Comparison of ENCODE assay signal across 10 cellular contexts in the genomic region with DNA sequence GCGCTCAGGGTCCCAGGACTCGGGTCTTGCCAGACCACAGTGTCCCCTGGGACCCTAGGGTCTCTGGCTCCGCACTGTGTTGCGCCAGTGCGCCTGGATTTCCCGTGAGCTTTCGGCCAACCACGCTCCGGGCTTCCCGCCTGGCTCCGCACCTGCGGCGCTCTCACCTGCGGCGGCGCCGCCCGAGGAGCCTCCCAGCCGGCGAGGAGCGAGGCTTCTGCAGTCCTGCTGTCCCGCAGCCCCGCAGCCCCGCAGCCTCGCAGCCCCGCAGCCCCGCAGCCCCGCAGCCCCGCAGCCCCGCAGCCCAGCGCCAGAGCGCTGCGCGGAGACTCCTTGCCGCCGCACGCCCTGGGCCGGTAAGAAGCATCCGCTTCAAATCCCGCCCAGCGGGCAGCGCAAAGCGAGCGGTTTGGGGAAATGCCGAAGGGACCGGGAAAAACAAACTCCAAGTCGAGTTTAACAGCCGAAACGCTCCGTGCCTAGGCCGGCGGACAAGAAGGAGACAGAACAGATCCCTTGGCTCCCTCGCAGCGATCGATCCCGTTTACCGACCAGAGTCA. TPM values are rescaled to one million over a fixed set of nuclear protein-coding genes. Genes with fewer than 3 reads are reported as not detected.
DNase-seq lines count a peak whose midpoint lies in the region; ATAC-seq and TF ChIP-seq lines count a peak whose summit lies in the region.
"Had no signal": no experiment of that assay in that cellular context is flagged by ENCODE, and none has a peak within 500 bp of the region (broad histone marks: within the 10 kb centered on the region; RNA-seq: fewer than 3 reads in every experiment).

No MANE protein-coding gene starts in this region.

- H2AFZ ChIP-seq in IMR-90 (replicated peaks; ENCODE audit: low read length, poor library complexity), result peak overlapping the region; percentile 54
- no peak overlapping the region for H2AFZ ChIP-seq in smooth muscle cell (ENCODE audit: low read depth)

- DNase-seq in NCI-H1417 (lab: John Stamatoyannopoulos, UW), result peak in 2 of 3 experiments; percentile 57 to 63
- DNase-seq in NCI-H1417 treated with DMSO at 0.1 percent for 48 hours (lab: John Stamatoyannopoulos, UW), result no peak
- DNase-seq in IMR-90, result no peak
- DNase-seq in left cardiac atrium, result no peak
- DNase-seq in smooth muscle cell (lab: John Stamatoyannopoulos, UW; ENCODE audit: unreplicated experiment), result no peak
- DNase-seq in NCI-H446 treated with DMSO at 0.1 percent for 48 hours (lab: John Stamatoyannopoulos, UW), result no peak
- no peak for DNase-seq in progenitor cell of endocrine pancreas (ENCODE audit: low spot score, unreplicated experiment)
- DNase-seq in COLO829 (ENCODE audit: low spot score), result no peak
- DNase-seq: WERI-Rb-1 had no signal

- no peak overlapping the region for H2BK20ac ChIP-seq in IMR-90 (ENCODE audit: low read depth, low read length)

- H3K4me2 ChIP-seq in IMR-90 (ENCODE audit: low read depth, low read length), result peak overlapping the region; percentile 5; the same call in 1 of the 2 replicates
- H3K4me2 ChIP-seq in smooth muscle cell, result peak overlapping the region; percentile 91

- intact Hi-C loops in IMR-90 (cut with micrococcal nuclease), result no loop called here
- intact Hi-C loops in left cardiac atrium (cut with DNase I), result no loop called here

- H3K9me1 ChIP-seq in IMR-90 (ENCODE audit: insufficient read depth, low read length), result no peaks in the 10 kb centered on the region

- no peak overlapping the region for H3K27ac Mint-ChIP-seq in progenitor cell of endocrine pancreas

- no peak overlapping the region for H2AK5ac ChIP-seq in IMR-90 (ENCODE audit: low read depth, low read length)

- no peak overlapping the region for H3K18ac ChIP-seq in IMR-90 (ENCODE audit: low read depth, low read length)

- no peak overlapping the region for H4K5ac ChIP-seq in IMR-90 (ENCODE audit: low read depth, low read length)

- peaks cover 12% of the 10 kb centered on the region for H3K9me3 ChIP-seq in IMR-90 (ENCODE audit: control insufficient read depth, insufficient read depth, low read length)
- no peaks in the 10 kb centered on the region for H3K9me3 ChIP-seq in smooth muscle cell (replicated peaks; ENCODE audit: low read depth)

- no peak overlapping the region for H3K27ac ChIP-seq in IMR-90 (ENCODE audit: insufficient read depth, low read length)
- no peak overlapping the region for H3K27ac ChIP-seq in smooth muscle cell (ENCODE audit: low read depth)
- H3K27ac ChIP-seq: WERI-Rb-1 had no signal

- ATAC-seq in IMR-90 (ENCODE audit: low read depth), result peak; percentile 25; the same call in 1 of the 2 replicates
- peak; percentile 10 to 22 for ATAC-seq in left cardiac atrium
- ATAC-seq: HCT116 had no signal

- no peak overlapping the region for H3K23ac ChIP-seq in IMR-90 (ENCODE audit: low read depth, low read length)

- peaks cover 98% of the 10 kb centered on the region for H3K27me3 ChIP-seq in IMR-90 (ENCODE audit: control insufficient read depth, insufficient read depth, low read length)
- peaks cover 100% of the 10 kb centered on the region for H3K27me3 ChIP-seq in smooth muscle cell (ENCODE audit: low read depth)

- H2BK15ac ChIP-seq in IMR-90 (ENCODE audit: low read depth, low read length), result no peak overlapping the region

- WGBS in IMR-90 (ENCODE audit: extremely low coverage in 2 of 2, insufficient read length in 1 of 2), 2 experiments, result 6% methylated on average over 16 of the region's 57 CpGs; no CpG with 5 or more reads in 1 of the 2 experiments
- WGBS in smooth muscle cell (ENCODE audit: low lambda C conversion rate), result 3% methylated on average over 32 of the region's 57 CpGs

- H3K4ac ChIP-seq in IMR-90 (ENCODE audit: low read depth, low read length), result no peak overlapping the region

- no peak overlapping the region for H3K4me3 Mint-ChIP-seq in progenitor cell of endocrine pancreas (ENCODE audit: low read depth)

- no peak overlapping the region for H3K56ac ChIP-seq in IMR-90 (ENCODE audit: extremely low read depth, insufficient read depth, low read length)

- H2BK120ac ChIP-seq in IMR-90 (ENCODE audit: low read depth, low read length), result no peak overlapping the region

- H3K9ac ChIP-seq in IMR-90 (ENCODE audit: low read depth, low read length), result no peak overlapping the region
- H3K9ac ChIP-seq in smooth muscle cell (ENCODE audit: low read depth), result no peak overlapping the region

- no peak overlapping the region for H3K14ac ChIP-seq in IMR-90 (replicated peaks; ENCODE audit: low read depth, low read length)

- H4K8ac ChIP-seq in IMR-90 (ENCODE audit: low read depth in 2 of 2, low read length in 2 of 2), result no peak overlapping the region

- H3K4me1 ChIP-seq in IMR-90 (ENCODE audit: control insufficient read depth, insufficient read depth, low read length), result peaks cover 2% of the 10 kb centered on the region; the same call in 1 of the 2 replicates
- H3K4me1 ChIP-seq in smooth muscle cell (ENCODE audit: low read depth), result peaks cover 38% of the 10 kb centered on the region

- dilution Hi-C loops in IMR-90 (cut with HindIII; ENCODE audit: low sequenced_read_pairs, unreplicated experiment), result no loop called here

- 0 out of 2 replicates have a peak, but pooled peaks cover 3% of the 10 kb centered on the region for H4K20me1 ChIP-seq in IMR-90 (ENCODE audit: insufficient read depth, low read length)
- H4K20me1 ChIP-seq in smooth muscle cell (ENCODE audit: low read depth), result no peaks in the 10 kb centered on the region

- H3K4me1 Mint-ChIP-seq in progenitor cell of endocrine pancreas (ENCODE audit: low read depth), result peaks cover 10% of the 10 kb centered on the region

- TF ChIP-seq RAD21 in IMR-90 (IDR thresholded peaks at IDR 0.05; ENCODE audit: low read length), result no peak

- POLR2A ChIA-PET in IMR-90 (lab: Charles Lee; ENCODE audit: unreplicated experiment), result no interaction called here

- no peaks in the 10 kb centered on the region for H3K9me3 Mint-ChIP-seq in progenitor cell of endocrine pancreas (ENCODE audit: low read depth)

- CTCF ChIA-PET in IMR-90 (lab: Yijun Ruan, JAX), result no interaction called here

- H2AK9ac ChIP-seq in IMR-90 (replicated peaks; ENCODE audit: low read depth, low read length, poor library complexity), result no peak overlapping the region

- no peak overlapping the region for H4K91ac ChIP-seq in IMR-90 (ENCODE audit: insufficient read depth, low read depth, low read length)

- no peaks in the 10 kb centered on the region for H3K36me3 Mint-ChIP-seq in progenitor cell of endocrine pancreas (ENCODE audit: insufficient read depth)

- BruUV-seq in IMR-90 (replicated peaks; lab: Mats Ljungman, UMichigan), result no TSS peak

- H3K79me1 ChIP-seq in IMR-90 (ENCODE audit: low read depth in 1 of 2, low read length in 2 of 2), result no peaks in the 10 kb centered on the region

- TF ChIP-seq POLR2A in IMR-90 (IDR thresholded peaks at IDR 0.05; ENCODE audit: low read depth, low read length), result no peak

- H3K27me3 Mint-ChIP-seq in progenitor cell of endocrine pancreas, result peaks cover 95% of the 10 kb centered on the region

- no peaks in the 10 kb centered on the region for H3K36me3 ChIP-seq in IMR-90 (ENCODE audit: control insufficient read depth, insufficient read depth, low read length)
- H3K36me3 ChIP-seq in smooth muscle cell (ENCODE audit: low read depth), result no peaks in the 10 kb centered on the region
- H3K36me3 ChIP-seq: WERI-Rb-1 had no signal

- no peaks in the 10 kb centered on the region for H3F3A ChIP-seq in smooth muscle cell (ENCODE audit: low read depth)

- H3K79me2 ChIP-seq in smooth muscle cell (ENCODE audit: low read depth), result no peaks in the 10 kb centered on the region

- in situ Hi-C loops in IMR-90 (cut with MboI; ENCODE audit: low sequenced_read_pairs), result no loop called here

- no peak for TF ChIP-seq CTCF in IMR-90 (conservative IDR thresholded peaks at IDR 0.05; ENCODE audit: low read depth, low read length)
- TF ChIP-seq CTCF in smooth muscle cell (IDR thresholded peaks at IDR 0.05; ENCODE audit: borderline replicate concordance, insufficient read depth, poor library complexity, severe bottlenecking), result no peak
- no peak for TF ChIP-seq CTCF in progenitor cell of endocrine pancreas (IDR thresholded peaks at IDR 0.05; ENCODE audit: unreplicated experiment)

- H2BK5ac ChIP-seq in IMR-90 (ENCODE audit: low read depth, low read length, poor library complexity, severe bottlenecking), result no peak overlapping the region

- H3K4me3 ChIP-seq in IMR-90 (ENCODE audit: insufficient read depth, low read depth, low read length), result no peak overlapping the region
- peak overlapping the region; percentile 45 for H3K4me3 ChIP-seq in smooth muscle cell

TF ChIP-seq in IMR-90, 13 proteins besides CTCF, POLR2A, EP300 and RAD21 (continues in another document):
- TF ChIP-seq, protein P1, sequence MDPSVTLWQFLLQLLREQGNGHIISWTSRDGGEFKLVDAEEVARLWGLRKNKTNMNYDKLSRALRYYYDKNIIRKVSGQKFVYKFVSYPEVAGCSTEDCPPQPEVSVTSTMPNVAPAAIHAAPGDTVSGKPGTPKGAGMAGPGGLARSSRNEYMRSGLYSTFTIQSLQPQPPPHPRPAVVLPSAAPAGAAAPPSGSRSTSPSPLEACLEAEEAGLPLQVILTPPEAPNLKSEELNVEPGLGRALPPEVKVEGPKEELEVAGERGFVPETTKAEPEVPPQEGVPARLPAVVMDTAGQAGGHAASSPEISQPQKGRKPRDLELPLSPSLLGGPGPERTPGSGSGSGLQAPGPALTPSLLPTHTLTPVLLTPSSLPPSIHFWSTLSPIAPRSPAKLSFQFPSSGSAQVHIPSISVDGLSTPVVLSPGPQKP (IDR thresholded peaks at IDR 0.05; ENCODE audit: borderline replicate concordance, low read depth, low read length), result no peak
- TF ChIP-seq BHLHE40 (IDR thresholded peaks at IDR 0.05; ENCODE audit: low read depth, low read length), result no peak
- no peak for TF ChIP-seq NFE2L2 (IDR thresholded peaks at IDR 0.05; ENCODE audit: low read depth, low read length)
- no peak for TF ChIP-seq RFX5 (IDR thresholded peaks at IDR 0.05; ENCODE audit: low read depth, low read length)
- no peak for TF ChIP-seq CHD1 (IDR thresholded peaks at IDR 0.05; ENCODE audit: low read depth, low read length)
- no peak for TF ChIP-seq MAZ (IDR thresholded peaks at IDR 0.05; ENCODE audit: borderline replicate concordance, low read depth, low read length)
- no peak for TF ChIP-seq FOS (IDR thresholded peaks at IDR 0.05; ENCODE audit: low read depth, low read length)
- no peak for TF ChIP-seq CEBPB (IDR thresholded peaks at IDR 0.05; ENCODE audit: low read depth, low read length)
- no peak for TF ChIP-seq MXI1 (IDR thresholded peaks at IDR 0.05; ENCODE audit: borderline replicate concordance, low read depth, low read length)
- no peak for TF ChIP-seq RCOR1 (IDR thresholded peaks at IDR 0.05; ENCODE audit: insufficient replicate concordance, low read length)
- TF ChIP-seq SMC3 (IDR thresholded peaks at IDR 0.05; ENCODE audit: low read depth, low read length), result no peak

RNA-seq across cellular contexts. Expression of a gene that starts 0.9 kb away (rescaled TPM):
- total RNA-seq in IMR-90 (2012; rRNA removed) (not detected in 2 replicates), left cardiac atrium (under 1 TPM in 1 of 2 donors, not detected in 1; 0.03 TPM), smooth muscle cell (not detected in 2 replicates), progenitor cell of endocrine pancreas (not detected in 2 replicates)
- polyA plus RNA-seq in IMR-90 (2012; rRNA removed) (not detected in 2 replicates), smooth muscle cell (not detected in 2 replicates)
- polyA plus RNA-seq in IMR-90 (2012; cell fraction: cytosol; rRNA removed), result not detected in 2 replicates
- not detected in 2 replicates for polyA plus RNA-seq in IMR-90 (2012; cell fraction: nucleus; rRNA removed; ENCODE audit: low replicate concordance)

Comparison
In these comparisons a context has a peak if more than half of its experiments do, and no peak if none do; other contexts are left out.
1. DNase-seq: peak in NCI-H1417 (2 of 3); none in NCI-H1417 treated with DMSO at 0.1 percent for 48 hours (single experiment), IMR-90 (single experiment), left cardiac atrium (single experiment), smooth muscle cell (single experiment), NCI-H446 treated with DMSO at 0.1 percent for 48 hours (single experiment), progenitor cell of endocrine pancreas (single experiment) and COLO829 (single experiment).